Comparison of ENCODE assay signal across 1 cellular context in genomic region chr1:54866801-54867716, GRCh38.
A peak's percentile ranks its signal among the peaks of the same experiment; 100 is the strongest.
TF ChIP-seq lines count a peak whose summit lies in the region.

No MANE protein-coding gene starts in this region.

TF ChIP-seq in HepG2, 621 proteins besides CTCF, POLR2A, EP300 and RAD21 (continues in another document):
- TF ChIP-seq, protein P1, sequence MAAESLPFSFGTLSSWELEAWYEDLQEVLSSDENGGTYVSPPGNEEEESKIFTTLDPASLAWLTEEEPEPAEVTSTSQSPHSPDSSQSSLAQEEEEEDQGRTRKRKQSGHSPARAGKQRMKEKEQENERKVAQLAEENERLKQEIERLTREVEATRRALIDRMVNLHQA (CRISPR knock-in tag; IDR thresholded peaks at IDR 0.05), result no peak
- TF ChIP-seq ZBTB21 (CRISPR knock-in tag; IDR thresholded peaks at IDR 0.05), result no peak
- no peak; the same call in 1 of the 2 replicates for TF ChIP-seq XBP1 (CRISPR knock-in tag; IDR thresholded peaks at IDR 0.05)
- TF ChIP-seq CEBPG (CRISPR knock-in tag; IDR thresholded peaks at IDR 0.05), result peak; percentile 84
- peak; percentile 33; the same call in 1 of the 2 replicates for TF ChIP-seq ZNF670 (CRISPR knock-in tag; IDR thresholded peaks at IDR 0.05; ENCODE audit: borderline replicate concordance)
- TF ChIP-seq CHD4 (IDR thresholded peaks at IDR 0.05; ENCODE audit: borderline replicate concordance, low read length), result no peak
- no peak for TF ChIP-seq RFX5 (IDR thresholded peaks at IDR 0.05; ENCODE audit: low read depth, low read length)
- TF ChIP-seq MBD4 (IDR thresholded peaks at IDR 0.05; ENCODE audit: borderline replicate concordance, low read length), result no peak
- TF ChIP-seq ZNF543 (CRISPR knock-in tag; IDR thresholded peaks at IDR 0.05), result no peak; the same call in 1 of the 2 replicates
- no peak for TF ChIP-seq ZBTB2 (CRISPR knock-in tag; IDR thresholded peaks at IDR 0.05; ENCODE audit: low read depth)
- no peak for TF ChIP-seq ZNF282 (IDR thresholded peaks at IDR 0.05; ENCODE audit: partially characterized antibody)
- TF ChIP-seq ZFP91 (CRISPR knock-in tag; IDR thresholded peaks at IDR 0.05; ENCODE audit: borderline replicate concordance), result peak; percentile 20
- TF ChIP-seq, protein P2, sequence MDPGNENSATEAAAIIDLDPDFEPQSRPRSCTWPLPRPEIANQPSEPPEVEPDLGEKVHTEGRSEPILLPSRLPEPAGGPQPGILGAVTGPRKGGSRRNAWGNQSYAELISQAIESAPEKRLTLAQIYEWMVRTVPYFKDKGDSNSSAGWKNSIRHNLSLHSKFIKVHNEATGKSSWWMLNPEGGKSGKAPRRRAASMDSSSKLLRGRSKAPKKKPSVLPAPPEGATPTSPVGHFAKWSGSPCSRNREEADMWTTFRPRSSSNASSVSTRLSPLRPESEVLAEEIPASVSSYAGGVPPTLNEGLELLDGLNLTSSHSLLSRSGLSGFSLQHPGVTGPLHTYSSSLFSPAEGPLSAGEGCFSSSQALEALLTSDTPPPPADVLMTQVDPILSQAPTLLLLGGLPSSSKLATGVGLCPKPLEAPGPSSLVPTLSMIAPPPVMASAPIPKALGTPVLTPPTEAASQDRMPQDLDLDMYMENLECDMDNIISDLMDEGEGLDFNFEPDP (CRISPR knock-in tag; conservative IDR thresholded peaks at IDR 0.05), result 0 out of 2 replicates have a peak, but pooled peaks have one; percentile 62
- TF ChIP-seq MYPOP (CRISPR knock-in tag; IDR thresholded peaks at IDR 0.05), result 0 out of 2 replicates have a peak, but pooled peaks have one; percentile 39
- no peak for TF ChIP-seq SRSF9 (IDR thresholded peaks at IDR 0.05; ENCODE audit: borderline replicate concordance, insufficient read depth, low read depth, low read length, poor library complexity, severe bottlenecking)
- TF ChIP-seq, protein P3, sequence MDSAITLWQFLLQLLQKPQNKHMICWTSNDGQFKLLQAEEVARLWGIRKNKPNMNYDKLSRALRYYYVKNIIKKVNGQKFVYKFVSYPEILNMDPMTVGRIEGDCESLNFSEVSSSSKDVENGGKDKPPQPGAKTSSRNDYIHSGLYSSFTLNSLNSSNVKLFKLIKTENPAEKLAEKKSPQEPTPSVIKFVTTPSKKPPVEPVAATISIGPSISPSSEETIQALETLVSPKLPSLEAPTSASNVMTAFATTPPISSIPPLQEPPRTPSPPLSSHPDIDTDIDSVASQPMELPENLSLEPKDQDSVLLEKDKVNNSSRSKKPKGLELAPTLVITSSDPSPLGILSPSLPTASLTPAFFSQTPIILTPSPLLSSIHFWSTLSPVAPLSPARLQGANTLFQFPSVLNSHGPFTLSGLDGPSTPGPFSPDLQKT (CRISPR knock-in tag; IDR thresholded peaks at IDR 0.05; ENCODE audit: borderline replicate concordance), result no peak
- no peak for TF ChIP-seq ISL2 (CRISPR knock-in tag; IDR thresholded peaks at IDR 0.05)
- no peak for TF ChIP-seq ZNF577 (CRISPR knock-in tag; IDR thresholded peaks at IDR 0.05; ENCODE audit: borderline replicate concordance, low read depth)
- TF ChIP-seq ATRX (CRISPR knock-in tag; IDR thresholded peaks at IDR 0.05; ENCODE audit: borderline replicate concordance), result no peak
- no peak for TF ChIP-seq HMGA1 (CRISPR knock-in tag; conservative IDR thresholded peaks at IDR 0.05)
- TF ChIP-seq NRL (CRISPR knock-in tag; IDR thresholded peaks at IDR 0.05; ENCODE audit: borderline replicate concordance), result 0 out of 2 replicates have a peak, but pooled peaks have one; percentile 35
- TF ChIP-seq, protein P4, sequence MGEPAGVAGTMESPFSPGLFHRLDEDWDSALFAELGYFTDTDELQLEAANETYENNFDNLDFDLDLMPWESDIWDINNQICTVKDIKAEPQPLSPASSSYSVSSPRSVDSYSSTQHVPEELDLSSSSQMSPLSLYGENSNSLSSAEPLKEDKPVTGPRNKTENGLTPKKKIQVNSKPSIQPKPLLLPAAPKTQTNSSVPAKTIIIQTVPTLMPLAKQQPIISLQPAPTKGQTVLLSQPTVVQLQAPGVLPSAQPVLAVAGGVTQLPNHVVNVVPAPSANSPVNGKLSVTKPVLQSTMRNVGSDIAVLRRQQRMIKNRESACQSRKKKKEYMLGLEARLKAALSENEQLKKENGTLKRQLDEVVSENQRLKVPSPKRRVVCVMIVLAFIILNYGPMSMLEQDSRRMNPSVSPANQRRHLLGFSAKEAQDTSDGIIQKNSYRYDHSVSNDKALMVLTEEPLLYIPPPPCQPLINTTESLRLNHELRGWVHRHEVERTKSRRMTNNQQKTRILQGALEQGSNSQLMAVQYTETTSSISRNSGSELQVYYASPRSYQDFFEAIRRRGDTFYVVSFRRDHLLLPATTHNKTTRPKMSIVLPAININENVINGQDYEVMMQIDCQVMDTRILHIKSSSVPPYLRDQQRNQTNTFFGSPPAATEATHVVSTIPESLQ (CRISPR knock-in tag; conservative IDR thresholded peaks at IDR 0.05), result no peak
- TF ChIP-seq, protein P5, sequence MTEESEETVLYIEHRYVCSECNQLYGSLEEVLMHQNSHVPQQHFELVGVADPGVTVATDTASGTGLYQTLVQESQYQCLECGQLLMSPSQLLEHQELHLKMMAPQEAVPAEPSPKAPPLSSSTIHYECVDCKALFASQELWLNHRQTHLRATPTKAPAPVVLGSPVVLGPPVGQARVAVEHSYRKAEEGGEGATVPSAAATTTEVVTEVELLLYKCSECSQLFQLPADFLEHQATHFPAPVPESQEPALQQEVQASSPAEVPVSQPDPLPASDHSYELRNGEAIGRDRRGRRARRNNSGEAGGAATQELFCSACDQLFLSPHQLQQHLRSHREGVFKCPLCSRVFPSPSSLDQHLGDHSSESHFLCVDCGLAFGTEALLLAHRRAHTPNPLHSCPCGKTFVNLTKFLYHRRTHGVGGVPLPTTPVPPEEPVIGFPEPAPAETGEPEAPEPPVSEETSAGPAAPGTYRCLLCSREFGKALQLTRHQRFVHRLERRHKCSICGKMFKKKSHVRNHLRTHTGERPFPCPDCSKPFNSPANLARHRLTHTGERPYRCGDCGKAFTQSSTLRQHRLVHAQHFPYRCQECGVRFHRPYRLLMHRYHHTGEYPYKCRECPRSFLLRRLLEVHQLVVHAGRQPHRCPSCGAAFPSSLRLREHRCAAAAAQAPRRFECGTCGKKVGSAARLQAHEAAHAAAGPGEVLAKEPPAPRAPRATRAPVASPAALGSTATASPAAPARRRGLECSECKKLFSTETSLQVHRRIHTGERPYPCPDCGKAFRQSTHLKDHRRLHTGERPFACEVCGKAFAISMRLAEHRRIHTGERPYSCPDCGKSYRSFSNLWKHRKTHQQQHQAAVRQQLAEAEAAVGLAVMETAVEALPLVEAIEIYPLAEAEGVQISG (CRISPR knock-in tag; IDR thresholded peaks at IDR 0.05), result peak; percentile 13; the same call in 1 of the 2 replicates
- no peak for TF ChIP-seq RBAK (CRISPR knock-in tag; IDR thresholded peaks at IDR 0.05)
- no peak for TF ChIP-seq SP4 (CRISPR knock-in tag; IDR thresholded peaks at IDR 0.05)
- no peak for TF ChIP-seq PRDM4 (CRISPR knock-in tag; IDR thresholded peaks at IDR 0.05; ENCODE audit: borderline replicate concordance)
- no peak for TF ChIP-seq THAP11 (CRISPR knock-in tag; IDR thresholded peaks at IDR 0.05)
- TF ChIP-seq IRF2 (CRISPR knock-in tag; IDR thresholded peaks at IDR 0.05), result 0 out of 2 replicates have a peak, but pooled peaks have one; percentile 21
- TF ChIP-seq HIC2 (CRISPR knock-in tag; IDR thresholded peaks at IDR 0.05; ENCODE audit: low read depth), result peak; percentile 58; the same call in 1 of the 2 replicates
- peak; percentile 10; the same call in 1 of the 2 replicates for TF ChIP-seq ZMYM4 (CRISPR knock-in tag; IDR thresholded peaks at IDR 0.05)
- TF ChIP-seq ZNF225 (CRISPR knock-in tag; IDR thresholded peaks at IDR 0.05), result no peak
- TF ChIP-seq RNF2 (conservative IDR thresholded peaks at IDR 0.05; ENCODE audit: low read depth), result no peak
- no peak; the same call in 1 of the 2 replicates for TF ChIP-seq ZFX (CRISPR knock-in tag; IDR thresholded peaks at IDR 0.05; ENCODE audit: low read depth)
- no peak for TF ChIP-seq ZSCAN22 (CRISPR knock-in tag; IDR thresholded peaks at IDR 0.05)
- TF ChIP-seq MXI1 (IDR thresholded peaks at IDR 0.05; ENCODE audit: borderline replicate concordance, low read depth, low read length), result no peak
- no peak for TF ChIP-seq MYNN (CRISPR knock-in tag; IDR thresholded peaks at IDR 0.05; ENCODE audit: low read depth)
- no peak for TF ChIP-seq FIP1L1 (IDR thresholded peaks at IDR 0.05; ENCODE audit: borderline replicate concordance, insufficient read depth, low read depth, low read length)
- TF ChIP-seq HNF4A (CRISPR knock-in tag; IDR thresholded peaks at IDR 0.05), result peak; percentile 38; the same call in 1 of the 2 replicates
- TF ChIP-seq TMF1 (CRISPR knock-in tag; IDR thresholded peaks at IDR 0.05; ENCODE audit: low read depth), result 0 out of 2 replicates have a peak, but pooled peaks have one; percentile 46
- 0 out of 2 replicates have a peak, but pooled peaks have one; percentile 80 for TF ChIP-seq ZNF761 (CRISPR knock-in tag; conservative IDR thresholded peaks at IDR 0.05)
- TF ChIP-seq ZNF883 (CRISPR knock-in tag; IDR thresholded peaks at IDR 0.05; ENCODE audit: not compliant biosample characterization), result peak; percentile 38
- TF ChIP-seq KLF6 (CRISPR knock-in tag; IDR thresholded peaks at IDR 0.05), result 0 out of 2 replicates have a peak, but pooled peaks have one; percentile 5
- no peak for TF ChIP-seq E2F1 (CRISPR knock-in tag; IDR thresholded peaks at IDR 0.05)
- peak; percentile 31 for TF ChIP-seq HOXA3 (CRISPR knock-in tag; IDR thresholded peaks at IDR 0.05)
- TF ChIP-seq TCF12 (IDR thresholded peaks at IDR 0.05), result no peak
- TF ChIP-seq TCF12 (CRISPR knock-in tag; IDR thresholded peaks at IDR 0.05), result no peak
- TF ChIP-seq CEBPB (IDR thresholded peaks at IDR 0.05; ENCODE audit: borderline replicate concordance, low read depth, low read length), result peak; percentile 30; the same call in 1 of the 2 replicates
- TF ChIP-seq ZNF33B (CRISPR knock-in tag; IDR thresholded peaks at IDR 0.05), result no peak
- TF ChIP-seq ZNF329 (CRISPR knock-in tag; IDR thresholded peaks at IDR 0.05; ENCODE audit: low read depth), result no peak
